14 cellular contexts compared by ENCODE assay signal in genomic region chr4:138158746-138159297, GRCh38.
DNase-seq lines count a peak whose midpoint lies in the region; ATAC-seq and TF ChIP-seq lines count a peak whose summit lies in the region.
"Had no signal": no experiment of that assay in that cellular context is flagged by ENCODE, and none has a peak within 500 bp of the region (broad histone marks: within the 10 kb centered on the region; RNA-seq: fewer than 3 reads in every experiment).

No MANE protein-coding gene starts in this region.

- TF ChIP-seq CTCF in A673 (conservative IDR thresholded peaks at IDR 0.05; ENCODE audit: low read depth, low read length) (no peak), fibroblast of the aortic adventitia (IDR thresholded peaks at IDR 0.05; ENCODE audit: insufficient read depth, low read length) (no peak), omental fat pad (IDR thresholded peaks at IDR 0.05) (no peak)

- no TSS peak for BruUV-seq in A673 (replicated peaks; lab: Mats Ljungman, UMichigan)

- ATAC-seq in GM19351 (IDR thresholded peaks at IDR 0.05; ENCODE audit: unreplicated experiment) = peak; percentile 48
- no peak for ATAC-seq in GM21717 (IDR thresholded peaks at IDR 0.05; ENCODE audit: unreplicated experiment)
- ATAC-seq in omental fat pad (ENCODE audit: low FRiP score) = no peak

- H3K27me3 ChIP-seq in A673 (replicated peaks; ENCODE audit: insufficient read depth, low read depth, low read length, poor library complexity) = no peaks in the 10 kb centered on the region
- no peaks in the 10 kb centered on the region for H3K27me3 ChIP-seq in SJSA1 (replicated peaks)
- H3K27me3 ChIP-seq: BLaER1 had no signal

- H3K4me3 ChIP-seq in A673 (ENCODE audit: low read depth, low read length, poor library complexity, severe bottlenecking) = no peak overlapping the region
- no peak overlapping the region for H3K4me3 ChIP-seq in SJSA1
- no peak overlapping the region for H3K4me3 ChIP-seq in fibroblast of the aortic adventitia (ENCODE audit: low read depth, low read length)
- H3K4me3 ChIP-seq: BLaER1 had no signal

- intact Hi-C loops in A673 (cut with micrococcal nuclease; ENCODE audit: unreplicated experiment) = no loop called here

- H3K36me3 ChIP-seq in A673 (ENCODE audit: insufficient read depth, low read length, poor library complexity, severe bottlenecking) (peaks cover 3% of the 10 kb centered on the region), SJSA1 (0 out of 2 replicates have a peak, but pooled peaks cover 3% of the 10 kb centered on the region)
- H3K36me3 ChIP-seq: BLaER1 had no signal

- H3K27ac ChIP-seq in A673 (ENCODE audit: low read depth, low read length, poor library complexity, severe bottlenecking) (no peak overlapping the region), SJSA1 (peak overlapping the region; percentile 47), caudate nucleus (ENCODE audit: low read depth, low read length) (no peak overlapping the region)
- H3K27ac ChIP-seq: BLaER1 had no signal

- H3K4me1 ChIP-seq in A673 (ENCODE audit: insufficient read depth, low read length, poor library complexity, severe bottlenecking) = peaks cover 3% of the 10 kb centered on the region
- H3K4me1 ChIP-seq in SJSA1 (replicated peaks) = peaks cover 18% of the 10 kb centered on the region

- CTCF ChIA-PET in A673 (lab: Charles Lee) = no interaction called here

- POLR2A ChIA-PET in A673 (lab: Charles Lee; ENCODE audit: low non-redundant PET) = no interaction called here

- H3K9me3 ChIP-seq in A673 (ENCODE audit: low read depth, low read length, poor library complexity, severe bottlenecking) (no peaks in the 10 kb centered on the region), SJSA1 (replicated peaks) (no peaks in the 10 kb centered on the region)
- H3K9me3 ChIP-seq: BLaER1 had no signal

- peak; percentile 38 for DNase-seq in A673 (ENCODE audit: low spot score)
- peak; percentile 38 to 73 for DNase-seq in SJSA1 (ENCODE audit: low read depth in 1 of 2, low spot score in 2 of 2)
- peak; percentile 75 for DNase-seq in fibroblast of the aortic adventitia (ENCODE audit: low read depth)
- no peak for DNase-seq in NCI-H1092 (lab: John Stamatoyannopoulos, UW)
- no peak for DNase-seq in omental fat pad (ENCODE audit: low spot score)
- no peak for DNase-seq in caudate nucleus (lab: John Stamatoyannopoulos, UW)
- DNase-seq: activated CD4-positive, alpha-beta memory T cell treated with anti-CD3 and anti-CD28 coated beads for 36 hours; activated naive CD8-positive, alpha-beta T cell treated with anti-CD3 and anti-CD28 coated beads, Interleukin-2, amount 10 ng/mL, durations not matched to agents 7 days and 5 days; NCI-H1092 treated with DMSO at 0.1 percent for 48 hours; NK-92 treated with Interleukin-12 subunit alpha and Interleukin-12 subunit beta, amount 100 ng/mL, for 24 hours; stimulated activated naive CD4-positive, alpha-beta T cell treated with Interleukin-2 at 50 U/mL for 16 hours had no signal

Comparison
In these comparisons a context has a peak if more than half of its experiments do, and no peak if none do; other contexts are left out.
1. DNase-seq: peak in A673 (single experiment), SJSA1 (2 of 2) and fibroblast of the aortic adventitia (single experiment); none in NCI-H1092 (single experiment), omental fat pad (single experiment) and caudate nucleus (0 of 61).